In the genomic region with DNA sequence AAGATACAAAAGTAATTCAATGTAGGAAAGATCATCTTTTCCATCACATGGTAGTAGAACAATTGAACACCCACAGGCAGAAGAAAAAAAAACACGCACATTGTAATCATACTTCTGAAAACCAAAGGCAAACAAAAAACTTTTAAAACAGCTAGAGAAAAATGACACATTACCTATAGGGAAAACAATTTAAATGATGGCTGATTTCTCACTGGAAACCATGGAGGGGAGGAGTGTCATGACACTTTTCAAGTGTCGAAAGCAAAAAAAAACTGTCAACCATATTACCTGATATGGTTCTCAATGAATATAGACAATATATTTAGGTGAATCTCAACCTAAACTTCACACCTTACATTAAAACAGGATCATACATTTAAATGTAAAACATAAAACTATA, we compare ENCODE assay signal across 26 cellular contexts. TPM values are rescaled to one million over a fixed set of nuclear protein-coding genes. Genes with fewer than 3 reads are reported as not detected.
A peak's percentile ranks its signal among the peaks of the same experiment; 100 is the strongest.
DNase-seq lines count a peak whose midpoint lies in the region; ATAC-seq and TF ChIP-seq lines count a peak whose summit lies in the region.
"Had no signal": no experiment of that assay in that cellular context is flagged by ENCODE, and none has a peak within 500 bp of the region (broad histone marks: within the 10 kb centered on the region; RNA-seq: fewer than 3 reads in every experiment).

No MANE protein-coding gene starts in this region.

- H3K27ac Mint-ChIP-seq in stimulated activated naive CD8-positive, alpha-beta T cell treated with anti-CD3 and anti-CD28 coated beads, Interleukin-15, Interleukin-2, amounts not matched to agents 100 ng/mL and 50 ng/mL, for 24 hours: peak overlapping the region; percentile 90
- H3K27ac Mint-ChIP-seq in T-helper 17 cell: peak overlapping the region; percentile 9
- peak overlapping the region; percentile 78 for H3K27ac Mint-ChIP-seq in central memory CD8-positive, alpha-beta T cell (ENCODE audit: low read depth)
- peak overlapping the region; percentile 51 to 90 for H3K27ac Mint-ChIP-seq in stimulated activated naive CD8-positive, alpha-beta T cell treated with anti-CD3 and anti-CD28 coated beads, Interleukin-15, amount 100 ng/mL, for 72 hours
- H3K27ac Mint-ChIP-seq: T-helper 2 cell treated with Interferon-gamma antibody and Interleukin-4, amounts not matched to agents 5 μg/mL and 100 μg/mL, for 36 hours had no signal

- peaks cover 86% of the 10 kb centered on the region for H3K4me1 Mint-ChIP-seq in stimulated activated naive CD8-positive, alpha-beta T cell treated with anti-CD3 and anti-CD28 coated beads, Interleukin-15, Interleukin-2, amounts not matched to agents 100 ng/mL and 50 ng/mL, for 24 hours (ENCODE audit: low read depth)
- H3K4me1 Mint-ChIP-seq in T-helper 17 cell: peaks cover 23% of the 10 kb centered on the region
- peaks cover 62% of the 10 kb centered on the region for H3K4me1 Mint-ChIP-seq in central memory CD8-positive, alpha-beta T cell
- peaks cover 67% of the 10 kb centered on the region for H3K4me1 Mint-ChIP-seq in stimulated activated naive CD8-positive, alpha-beta T cell treated with anti-CD3 and anti-CD28 coated beads, Interleukin-15, amount 100 ng/mL, for 72 hours

- H3K36me3 Mint-ChIP-seq in stimulated activated naive CD8-positive, alpha-beta T cell treated with anti-CD3 and anti-CD28 coated beads, Interleukin-15, Interleukin-2, amounts not matched to agents 100 ng/mL and 50 ng/mL, for 24 hours (ENCODE audit: low read depth): peaks cover 78% of the 10 kb centered on the region
- peaks cover 8% of the 10 kb centered on the region for H3K36me3 Mint-ChIP-seq in T-helper 17 cell (ENCODE audit: low read depth)
- H3K36me3 Mint-ChIP-seq in central memory CD8-positive, alpha-beta T cell (ENCODE audit: insufficient read depth): peaks cover 9% of the 10 kb centered on the region

- peak overlapping the region; percentile 89 for H3K4me3 Mint-ChIP-seq in stimulated activated naive CD8-positive, alpha-beta T cell treated with anti-CD3 and anti-CD28 coated beads, Interleukin-15, Interleukin-2, amounts not matched to agents 100 ng/mL and 50 ng/mL, for 24 hours
- H3K4me3 Mint-ChIP-seq in T-helper 17 cell: no peak overlapping the region
- H3K4me3 Mint-ChIP-seq in central memory CD8-positive, alpha-beta T cell: peak overlapping the region; percentile 84
- H3K4me3 Mint-ChIP-seq in stimulated activated naive CD8-positive, alpha-beta T cell treated with anti-CD3 and anti-CD28 coated beads, Interleukin-15, amount 100 ng/mL, for 72 hours: peak overlapping the region; percentile 85
- H3K4me3 Mint-ChIP-seq: dendritic cell treated with granulocyte-macrophage colony-stimulating factor and Interleukin-4, amounts not matched to agents 40 ng/mL and 50 ng/mL, for 4 days had no signal

- no peak overlapping the region for H3K4me3 ChIP-seq in foreskin fibroblast (ENCODE audit: low read depth in 1 of 2, low read length in 2 of 2)
- H3K4me3 ChIP-seq: esophagus muscularis mucosa, gastrocnemius medialis, hepatocyte, right lobe of liver, vagina had no signal

- no peaks in the 10 kb centered on the region for H3K9me3 ChIP-seq in T-helper 17 cell (ENCODE audit: control insufficient read depth, low read length, poor library complexity, severe bottlenecking)
- H3K9me3 ChIP-seq: gastrocnemius medialis, neutrophil, SK-N-SH, vagina had no signal

- no peak for ATAC-seq in stimulated activated naive CD8-positive, alpha-beta T cell treated with anti-CD3 and anti-CD28 coated beads, Interleukin-15, Interleukin-2, amounts not matched to agents 100 U/mL and 50 U/mL, for 24 hours
- ATAC-seq in T-helper 17 cell: no peak
- no peak for ATAC-seq in central memory CD8-positive, alpha-beta T cell (replicated peaks; ENCODE audit: extremely low read depth, poor library complexity, severe bottlenecking)
- no peak for ATAC-seq in stimulated activated naive CD8-positive, alpha-beta T cell treated with anti-CD3 and anti-CD28 coated beads, Interleukin-15, amount 100 ng/mL, for 72 hours
- ATAC-seq: gastrocnemius medialis had no signal

- no peak for DNase-seq in stimulated activated naive CD8-positive, alpha-beta T cell treated with anti-CD3 and anti-CD28 coated beads, Interleukin-15, Interleukin-2, amounts not matched to agents 100 U/mL and 50 U/mL, for 24 hours
- DNase-seq in T-helper 17 cell: no peak
- DNase-seq in central memory CD8-positive, alpha-beta T cell (ENCODE audit: low spot score in 2 of 2): no peak
- no peak for DNase-seq in stimulated activated naive CD8-positive, alpha-beta T cell treated with anti-CD3 and anti-CD28 coated beads, Interleukin-15, amount 100 ng/mL, for 72 hours
- no peak for DNase-seq in foreskin fibroblast
- DNase-seq in NCI-H187 (lab: John Stamatoyannopoulos, UW): no peak
- DNase-seq in COLO829 (ENCODE audit: low spot score): no peak
- DNase-seq: activated CD4-positive, alpha-beta T cell treated with anti-CD3 and anti-CD28 coated beads, Interleukin-2, amount 50 U/mL, for 1 hour; central memory CD4-positive, alpha-beta T cell; gastrocnemius medialis; mesendoderm; NCI-H1436 treated with DMSO at 0.1 percent for 48 hours; NCI-H2107; NCI-H446; right lobe of liver; SK-N-SH; stimulated activated CD4-positive, alpha-beta T cell treated with anti-CD3 and anti-CD28 coated beads, Interleukin-4, amount 100 ng/mL, for 4 hours had no signal

- H3K9me3 Mint-ChIP-seq in stimulated activated naive CD8-positive, alpha-beta T cell treated with anti-CD3 and anti-CD28 coated beads, Interleukin-15, Interleukin-2, amounts not matched to agents 100 ng/mL and 50 ng/mL, for 24 hours: peaks cover 31% of the 10 kb centered on the region
- no peaks in the 10 kb centered on the region for H3K9me3 Mint-ChIP-seq in central memory CD8-positive, alpha-beta T cell
- H3K9me3 Mint-ChIP-seq in stimulated activated naive CD8-positive, alpha-beta T cell treated with anti-CD3 and anti-CD28 coated beads, Interleukin-15, amount 100 ng/mL, for 72 hours: peaks cover 23 to 30% of the 10 kb centered on the region in 2 donors

- no peak for TF ChIP-seq CTCF in foreskin fibroblast (IDR thresholded peaks at IDR 0.05; ENCODE audit: low read depth, low read length)

- H3K27me3 Mint-ChIP-seq in stimulated activated naive CD8-positive, alpha-beta T cell treated with anti-CD3 and anti-CD28 coated beads, Interleukin-15, Interleukin-2, amounts not matched to agents 100 ng/mL and 50 ng/mL, for 24 hours: no peaks in the 10 kb centered on the region
- peaks cover 6% of the 10 kb centered on the region for H3K27me3 Mint-ChIP-seq in T-helper 17 cell
- H3K27me3 Mint-ChIP-seq in central memory CD8-positive, alpha-beta T cell: no peaks in the 10 kb centered on the region
- no peaks in the 10 kb centered on the region for H3K27me3 Mint-ChIP-seq in stimulated activated naive CD8-positive, alpha-beta T cell treated with anti-CD3 and anti-CD28 coated beads, Interleukin-15, amount 100 ng/mL, for 72 hours
- H3K27me3 Mint-ChIP-seq: dendritic cell treated with granulocyte-macrophage colony-stimulating factor and Interleukin-4, amounts not matched to agents 40 ng/mL and 50 ng/mL, for 4 days had no signal

RNA-seq across cellular contexts. Expression of a gene that starts 0.8 kb away (rescaled TPM):
- total RNA-seq in T-helper 17 cell: 1 to 10 TPM; 3.1 to 3.9 TPM

RNA-seq across cellular contexts. Expression of a gene that starts 26.6 kb away (rescaled TPM):
- total RNA-seq in T-helper 17 cell: 100 to 1,000 TPM; 386 to 387 TPM
- total RNA-seq: astrocyte, Daoy had no signal

RNA-seq across cellular contexts. Expression of a gene that starts 57.7 kb away (rescaled TPM):
- 100 to 1,000 TPM in 1 of 2 donors, 10 to 100 TPM in 1; 96.6 to 124 TPM for total RNA-seq in T-helper 17 cell
- total RNA-seq: astrocyte, gastrocnemius medialis, hepatocyte had no signal

Comparison
In these comparisons a context has a peak if more than half of its experiments do, and no peak if none do; other contexts are left out.
1. H3K27ac Mint-ChIP-seq: peak in every context shown above with its lines; median percentile 90 in stimulated activated naive CD8-positive, alpha-beta T cell treated with anti-CD3 and anti-CD28 coated beads, Interleukin-15, Interleukin-2, amounts not matched to agents 100 ng/mL and 50 ng/mL, for 24 hours; 78 in central memory CD8-positive, alpha-beta T cell; 70 in stimulated activated naive CD8-positive, alpha-beta T cell treated with anti-CD3 and anti-CD28 coated beads, Interleukin-15, amount 100 ng/mL, for 72 hours; 9 in T-helper 17 cell.